Comparison of ENCODE assay signal across 26 cellular contexts in genomic region chr3:161430307-161430706, GRCh38. TPM values are rescaled to one million over a fixed set of nuclear protein-coding genes. Genes with fewer than 3 reads are reported as not detected.
"Had no signal": no experiment of that assay in that cellular context is flagged by ENCODE, and none has a peak within 500 bp of the region (broad histone marks: within the 10 kb centered on the region; RNA-seq: fewer than 3 reads in every experiment).

No MANE protein-coding gene starts in this region.

- H3K27ac Mint-ChIP-seq: endodermal cell; naive thymus-derived CD4-positive, alpha-beta T cell; nephron progenitor cell had no signal

- H3K27ac ChIP-seq: coronary artery, foreskin keratinocyte, heart left ventricle, neutrophil, prostate gland had no signal

- H3K36me3 Mint-ChIP-seq: naive thymus-derived CD4-positive, alpha-beta T cell had no signal

- H3K36me3 ChIP-seq: heart left ventricle, neutrophil, prostate gland had no signal

- H3K9me3 ChIP-seq: heart left ventricle, neutrophil, prostate gland had no signal

- DNase-seq: effector CD4-positive, alpha-beta T cell; endodermal cell; erythroblast; foreskin keratinocyte; heart left ventricle; hippocampal formation; left colon; left ventricle myocardium superior; mesenchymal stem cell; naive thymus-derived CD4-positive, alpha-beta T cell; nephron progenitor cell; small intestine; stimulated activated CD4-positive, alpha-beta T cell treated with anti-CD3 and anti-CD28 coated beads, Interleukin-12 subunit alpha, Interleukin-12 subunit beta, amount 100 ng/mL, for 4 hours; stimulated activated CD4-positive, alpha-beta T cell treated with anti-CD3 and anti-CD28 coated beads, Interleukin-2, amount 100 ng/mL, for 48 hours; stimulated activated naive CD4-positive, alpha-beta T cell treated with Interleukin-2 at 50 U/mL for 16 hours; trophoblast cell had no signal

- H3K9me3 Mint-ChIP-seq: endodermal cell had no signal

- H3K4me3 Mint-ChIP-seq: endodermal cell; naive thymus-derived CD4-positive, alpha-beta T cell; nephron progenitor cell had no signal

- H3K4me1 Mint-ChIP-seq: nephron progenitor cell had no signal

- H3K4me3 ChIP-seq: coronary artery, heart left ventricle, lung, prostate gland had no signal

- H3K4me1 ChIP-seq: foreskin keratinocyte, heart left ventricle, prostate gland had no signal

RNA-seq across cellular contexts. Expression of gene SPTSSB, which starts 59.0 kb away (rescaled TPM):
- total RNA-seq: chondrocyte, dermis microvascular lymphatic vessel endothelial cell, endothelial cell of umbilical vein, foreskin keratinocyte, kidney epithelial cell, osteocyte, renal cortical epithelial cell had no signal
- polyA plus RNA-seq: endothelial cell of umbilical vein; naive thymus-derived CD4-positive, alpha-beta T cell had no signal
